In genomic region chr5:179827684-179828083, GRCh38 we compare ENCODE assay signal across 8 cellular contexts. TPM values are rescaled to one million over a fixed set of nuclear protein-coding genes. Genes with fewer than 3 reads are reported as not detected.
A peak's percentile ranks its signal among the peaks of the same experiment; 100 is the strongest.
DNase-seq lines count a peak whose midpoint lies in the region; ATAC-seq lines count a peak whose summit lies in the region.

No MANE protein-coding gene starts in this region.

- H3K27ac Mint-ChIP-seq in activated CD4-positive, alpha-beta T cell treated with anti-CD3 and anti-CD28 coated beads, Interleukin-2, amount 10 ng/mL, durations not matched to agents 7 days and 5 days = no peak overlapping the region

- DNase-seq in activated CD4-positive, alpha-beta T cell treated with anti-CD3 and anti-CD28 coated beads for 48 hours = peak; percentile 76
- DNase-seq in activated CD4-positive, alpha-beta T cell treated with anti-CD3 and anti-CD28 coated beads, Interleukin-2, amount 10 ng/mL, durations not matched to agents 7 days and 5 days = no peak
- peak; percentile 73 to 77 for DNase-seq in activated T-cell treated with anti-CD3 and anti-CD28 coated beads, Interleukin-2, amount 50 U/mL, for 48 hours
- DNase-seq in islet precursor cell = peak; percentile 83
- no peak for DNase-seq in NCI-H1105 treated with DMSO at 0.1 percent for 48 hours (lab: John Stamatoyannopoulos, UW)

- no peaks in the 10 kb centered on the region for H3K27me3 ChIP-seq in subcutaneous abdominal adipose tissue (ENCODE audit: control insufficient read depth in 5 of 5, insufficient read depth in 4 of 5, low read length in 5 of 5)

- peak overlapping the region in 1 of 5 donors; percentile 15 for H3K4me3 ChIP-seq in subcutaneous abdominal adipose tissue (ENCODE audit: low read depth in 1 of 5, low read length in 5 of 5)

- H3K36me3 Mint-ChIP-seq in activated CD4-positive, alpha-beta T cell treated with anti-CD3 and anti-CD28 coated beads, Interleukin-2, amount 10 ng/mL, durations not matched to agents 7 days and 5 days (ENCODE audit: low read depth) = peaks cover 70% of the 10 kb centered on the region

- H3K27ac ChIP-seq in subcutaneous abdominal adipose tissue (ENCODE audit: low read depth, low read length) = peak overlapping the region; percentile 61

- H3K4me1 Mint-ChIP-seq in activated CD4-positive, alpha-beta T cell treated with anti-CD3 and anti-CD28 coated beads, Interleukin-2, amount 10 ng/mL, durations not matched to agents 7 days and 5 days = peaks cover 20% of the 10 kb centered on the region

- CTCF ChIA-PET in activated CD4-positive, alpha-beta T cell treated with anti-CD3 and anti-CD28 coated beads, Interleukin-2, amount 10 ng/mL, durations not matched to agents 7 days and 5 days (lab: Charles Lee) = no interaction called here

- H3K4me1 ChIP-seq in subcutaneous abdominal adipose tissue (ENCODE audit: control insufficient read depth in 5 of 5, insufficient read depth in 5 of 5, low read length in 5 of 5) = peaks cover 8 to 56% (median 46%) of the 10 kb centered on the region in 5 donors

- ATAC-seq in GM18907 (IDR thresholded peaks at IDR 0.05; ENCODE audit: unreplicated experiment) = no peak
- no peak for ATAC-seq in HG03139 (IDR thresholded peaks at IDR 0.05; ENCODE audit: unreplicated experiment)

- no peak overlapping the region for H3K4me3 Mint-ChIP-seq in activated CD4-positive, alpha-beta T cell treated with anti-CD3 and anti-CD28 coated beads, Interleukin-2, amount 10 ng/mL, durations not matched to agents 7 days and 5 days

- POLR2A ChIA-PET in activated CD4-positive, alpha-beta T cell treated with anti-CD3 and anti-CD28 coated beads, Interleukin-2, amount 10 ng/mL, durations not matched to agents 7 days and 5 days (lab: Charles Lee) = no interaction called here

- no peaks in the 10 kb centered on the region for H3K9me3 Mint-ChIP-seq in activated CD4-positive, alpha-beta T cell treated with anti-CD3 and anti-CD28 coated beads, Interleukin-2, amount 10 ng/mL, durations not matched to agents 7 days and 5 days

- peaks cover 6 to 99% (median 89%) of the 10 kb centered on the region in 5 donors for H3K36me3 ChIP-seq in subcutaneous abdominal adipose tissue (ENCODE audit: control insufficient read depth in 5 of 5, insufficient read depth in 5 of 5, low read length in 5 of 5)

- no peaks in the 10 kb centered on the region for H3K9me3 ChIP-seq in subcutaneous abdominal adipose tissue (ENCODE audit: control insufficient read depth in 5 of 5, low read length in 5 of 5)

- no peaks in the 10 kb centered on the region for H3K27me3 Mint-ChIP-seq in activated CD4-positive, alpha-beta T cell treated with anti-CD3 and anti-CD28 coated beads, Interleukin-2, amount 10 ng/mL, durations not matched to agents 7 days and 5 days

- peak overlapping the region in 2 of 5 donors; percentile 22 to 48 for H3K9ac ChIP-seq in subcutaneous abdominal adipose tissue (ENCODE audit: low read length in 5 of 5)

RNA-seq across cellular contexts. Expression of gene SQSTM1, which starts 7.0 kb away (rescaled TPM):
- total RNA-seq in activated CD4-positive, alpha-beta T cell treated with anti-CD3 and anti-CD28 coated beads, Interleukin-2, amount 10 ng/mL, durations not matched to agents 7 days and 5 days = 10 to 100 TPM; 79.6 to 93.0 TPM

RNA-seq across cellular contexts. Expression of gene MGAT4B, which starts 21.0 kb away (rescaled TPM):
- total RNA-seq in activated CD4-positive, alpha-beta T cell treated with anti-CD3 and anti-CD28 coated beads, Interleukin-2, amount 10 ng/mL, durations not matched to agents 7 days and 5 days = 10 to 100 TPM; 86.2 to 87.7 TPM

RNA-seq across cellular contexts. Expression of gene MRNIP, which starts 30.9 kb away (rescaled TPM):
- total RNA-seq in activated CD4-positive, alpha-beta T cell treated with anti-CD3 and anti-CD28 coated beads, Interleukin-2, amount 10 ng/mL, durations not matched to agents 7 days and 5 days = 10 to 100 TPM; 11.7 to 16.8 TPM

RNA-seq across cellular contexts. Expression of gene LTC4S, which starts 33.9 kb away (rescaled TPM):
- total RNA-seq in activated CD4-positive, alpha-beta T cell treated with anti-CD3 and anti-CD28 coated beads, Interleukin-2, amount 10 ng/mL, durations not matched to agents 7 days and 5 days = 1 to 10 TPM; 1.4 to 2.5 TPM

Comparison
In these comparisons a context has a peak if more than half of its experiments do, and no peak if none do; other contexts are left out.
1. DNase-seq: peak in activated CD4-positive, alpha-beta T cell treated with anti-CD3 and anti-CD28 coated beads for 48 hours (single experiment), activated T-cell treated with anti-CD3 and anti-CD28 coated beads, Interleukin-2, amount 50 U/mL, for 48 hours (2 of 2) and islet precursor cell (single experiment); none in activated CD4-positive, alpha-beta T cell treated with anti-CD3 and anti-CD28 coated beads, Interleukin-2, amount 10 ng/mL, durations not matched to agents 7 days and 5 days (single experiment) and NCI-H1105 treated with DMSO at 0.1 percent for 48 hours (single experiment).